In genomic region chr9:93435386-93435785, GRCh38 we compare ENCODE assay signal across 25 cellular contexts.
"Had no signal": no experiment of that assay in that cellular context is flagged by ENCODE, and none has a peak within 500 bp of the region (broad histone marks: within the 10 kb centered on the region; RNA-seq: fewer than 3 reads in every experiment).

No MANE protein-coding gene starts in this region.

- H3K9me3 ChIP-seq: left lung, lower lobe of right lung, ovary, right atrium auricular region, right lobe of liver, stomach, thoracic aorta, tibial artery, uterus had no signal

- DNase-seq: hypothalamus; immature natural killer cell; kidney; left colon; left lung; lower lobe of right lung; mammary epithelial cell; mesenchymal stem cell; naive thymus-derived CD8-positive, alpha-beta T cell; ovary; right lobe of liver; stimulated activated CD4-positive, alpha-beta T cell treated with anti-CD3 and anti-CD28 coated beads, Interleukin-12 subunit alpha, Interleukin-12 subunit beta, amount 100 ng/mL, for 4 hours; stimulated activated CD4-positive, alpha-beta T cell treated with anti-CD3 and anti-CD28 coated beads, Interleukin-15, amount 100 ng/mL, for 24 hours; stimulated activated CD4-positive, alpha-beta T cell treated with anti-CD3 and anti-CD28 coated beads, Interleukin-2, amount 100 ng/mL, for 24 hours; stimulated activated CD4-positive, alpha-beta T cell treated with anti-CD3 and anti-CD28 coated beads, Interleukin-4, amount 100 ng/mL, for 1 hour; stimulated activated naive B cell treated with anti-CD40 and anti-IgM and Interleukin-4, amounts not matched to agents 10 μg/mL and 1 μg/mL and 100 μg/mL, for 72 hours; stimulated activated naive CD8-positive, alpha-beta T cell treated with anti-CD3 and anti-CD28 coated beads, Interleukin-15, Interleukin-2, amounts not matched to agents 100 U/mL and 50 U/mL, for 24 hours; stomach; tibial artery; uterus had no signal

- H3K27ac ChIP-seq: left lung, lower lobe of right lung, ovary, right atrium auricular region, right lobe of liver, stomach, thoracic aorta, tibial artery, uterus had no signal

- H3K36me3 Mint-ChIP-seq: type B pancreatic cell had no signal

- H3K4me1 ChIP-seq: left lung, lower lobe of right lung, right atrium auricular region, right lobe of liver, stomach, tibial artery, uterus had no signal

- H3K4me3 ChIP-seq: left lung, lower lobe of right lung, ovary, right atrium auricular region, right lobe of liver, stomach, thoracic aorta, tibial artery, uterus had no signal

- H3K27me3 Mint-ChIP-seq: naive thymus-derived CD8-positive, alpha-beta T cell; progenitor cell of endocrine pancreas; stimulated activated naive B cell treated with anti-CD40 and anti-IgM and Interleukin-4, amounts not matched to agents 10 μg/mL and 1 μg/mL and 100 μg/mL, for 72 hours; type B pancreatic cell had no signal

- H3K27ac Mint-ChIP-seq: immature natural killer cell; nephron; progenitor cell of endocrine pancreas; stimulated activated naive B cell treated with anti-CD40 and anti-IgM and Interleukin-4, amounts not matched to agents 10 μg/mL and 1 μg/mL and 100 μg/mL, for 72 hours; type B pancreatic cell had no signal

- H3K4me3 Mint-ChIP-seq: immature natural killer cell; naive thymus-derived CD8-positive, alpha-beta T cell; nephron; stimulated activated naive B cell treated with anti-CD40 and anti-IgM and Interleukin-4, amounts not matched to agents 10 μg/mL and 1 μg/mL and 100 μg/mL, for 72 hours; type B pancreatic cell had no signal

- H3K9me3 Mint-ChIP-seq: immature natural killer cell; naive thymus-derived CD8-positive, alpha-beta T cell; nephron; stimulated activated naive B cell treated with anti-CD40 and anti-IgM and Interleukin-4, amounts not matched to agents 10 μg/mL and 1 μg/mL and 100 μg/mL, for 72 hours had no signal

- H3K4me1 Mint-ChIP-seq: immature natural killer cell had no signal

- ATAC-seq: left colon; left lung; lower lobe of right lung; naive thymus-derived CD8-positive, alpha-beta T cell; right lobe of liver; stimulated activated naive B cell treated with anti-CD40 and anti-IgM and Interleukin-4, amounts not matched to agents 10 μg/mL and 1 μg/mL and 100 μg/mL, for 72 hours; stimulated activated naive CD8-positive, alpha-beta T cell treated with anti-CD3 and anti-CD28 coated beads, Interleukin-15, Interleukin-2, amounts not matched to agents 100 U/mL and 50 U/mL, for 24 hours had no signal

- H3K36me3 ChIP-seq: left lung, lower lobe of right lung, ovary, right atrium auricular region, right lobe of liver, stomach, thoracic aorta, tibial artery, uterus had no signal

- H3K27me3 ChIP-seq: left lung, ovary, right atrium auricular region, right lobe of liver, stomach, tibial artery, uterus had no signal
